2 cellular contexts compared by ENCODE assay signal in the genomic region with DNA sequence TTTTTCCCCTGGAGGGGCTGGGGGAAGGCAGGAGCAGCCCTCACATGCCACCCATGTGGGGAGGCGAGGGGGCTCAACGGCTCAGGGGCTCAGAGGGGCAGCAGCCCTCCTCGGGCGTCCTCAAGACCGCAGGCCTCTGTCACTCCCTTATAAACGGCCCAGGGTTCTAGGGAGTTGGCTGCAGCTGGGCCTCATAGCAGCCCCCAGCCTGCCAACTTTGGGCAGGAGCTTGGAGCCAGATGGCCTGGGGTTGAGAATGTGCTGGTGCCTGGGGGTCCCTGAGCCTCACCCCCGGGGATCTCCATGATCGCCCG.
TF ChIP-seq lines count a peak whose summit lies in the region.

No MANE protein-coding gene starts in this region.

TF ChIP-seq in IMR-90, 13 proteins besides CTCF, POLR2A, EP300 and RAD21:
- TF ChIP-seq, protein P1, sequence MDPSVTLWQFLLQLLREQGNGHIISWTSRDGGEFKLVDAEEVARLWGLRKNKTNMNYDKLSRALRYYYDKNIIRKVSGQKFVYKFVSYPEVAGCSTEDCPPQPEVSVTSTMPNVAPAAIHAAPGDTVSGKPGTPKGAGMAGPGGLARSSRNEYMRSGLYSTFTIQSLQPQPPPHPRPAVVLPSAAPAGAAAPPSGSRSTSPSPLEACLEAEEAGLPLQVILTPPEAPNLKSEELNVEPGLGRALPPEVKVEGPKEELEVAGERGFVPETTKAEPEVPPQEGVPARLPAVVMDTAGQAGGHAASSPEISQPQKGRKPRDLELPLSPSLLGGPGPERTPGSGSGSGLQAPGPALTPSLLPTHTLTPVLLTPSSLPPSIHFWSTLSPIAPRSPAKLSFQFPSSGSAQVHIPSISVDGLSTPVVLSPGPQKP (IDR thresholded peaks at IDR 0.05; ENCODE audit: borderline replicate concordance, low read depth, low read length) = no peak
- TF ChIP-seq MAZ (IDR thresholded peaks at IDR 0.05; ENCODE audit: borderline replicate concordance, low read depth, low read length) (peak; percentile 8; the same call in 1 of the 2 replicates), CEBPB (IDR thresholded peaks at IDR 0.05; ENCODE audit: low read depth, low read length) (no peak)

TF ChIP-seq in HepG2, 621 proteins besides CTCF, POLR2A, EP300 and RAD21:
- TF ChIP-seq ZNF598 (CRISPR knock-in tag; IDR thresholded peaks at IDR 0.05; ENCODE audit: borderline replicate concordance) = 0 out of 2 replicates have a peak, but pooled peaks have one; percentile 28
- TF ChIP-seq, protein P2, sequence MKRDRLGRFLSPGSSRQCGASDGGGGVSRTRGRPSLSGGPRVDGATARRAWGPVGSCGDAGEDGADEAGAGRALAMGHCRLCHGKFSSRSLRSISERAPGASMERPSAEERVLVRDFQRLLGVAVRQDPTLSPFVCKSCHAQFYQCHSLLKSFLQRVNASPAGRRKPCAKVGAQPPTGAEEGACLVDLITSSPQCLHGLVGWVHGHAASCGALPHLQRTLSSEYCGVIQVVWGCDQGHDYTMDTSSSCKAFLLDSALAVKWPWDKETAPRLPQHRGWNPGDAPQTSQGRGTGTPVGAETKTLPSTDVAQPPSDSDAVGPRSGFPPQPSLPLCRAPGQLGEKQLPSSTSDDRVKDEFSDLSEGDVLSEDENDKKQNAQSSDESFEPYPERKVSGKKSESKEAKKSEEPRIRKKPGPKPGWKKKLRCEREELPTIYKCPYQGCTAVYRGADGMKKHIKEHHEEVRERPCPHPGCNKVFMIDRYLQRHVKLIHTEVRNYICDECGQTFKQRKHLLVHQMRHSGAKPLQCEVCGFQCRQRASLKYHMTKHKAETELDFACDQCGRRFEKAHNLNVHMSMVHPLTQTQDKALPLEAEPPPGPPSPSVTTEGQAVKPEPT (CRISPR knock-in tag; IDR thresholded peaks at IDR 0.05; ENCODE audit: low read depth) = peak; percentile 54; the same call in 1 of the 2 replicates
- TF ChIP-seq ZFX (CRISPR knock-in tag; IDR thresholded peaks at IDR 0.05; ENCODE audit: low read depth) = peak; percentile 56
- TF ChIP-seq, protein P3, sequence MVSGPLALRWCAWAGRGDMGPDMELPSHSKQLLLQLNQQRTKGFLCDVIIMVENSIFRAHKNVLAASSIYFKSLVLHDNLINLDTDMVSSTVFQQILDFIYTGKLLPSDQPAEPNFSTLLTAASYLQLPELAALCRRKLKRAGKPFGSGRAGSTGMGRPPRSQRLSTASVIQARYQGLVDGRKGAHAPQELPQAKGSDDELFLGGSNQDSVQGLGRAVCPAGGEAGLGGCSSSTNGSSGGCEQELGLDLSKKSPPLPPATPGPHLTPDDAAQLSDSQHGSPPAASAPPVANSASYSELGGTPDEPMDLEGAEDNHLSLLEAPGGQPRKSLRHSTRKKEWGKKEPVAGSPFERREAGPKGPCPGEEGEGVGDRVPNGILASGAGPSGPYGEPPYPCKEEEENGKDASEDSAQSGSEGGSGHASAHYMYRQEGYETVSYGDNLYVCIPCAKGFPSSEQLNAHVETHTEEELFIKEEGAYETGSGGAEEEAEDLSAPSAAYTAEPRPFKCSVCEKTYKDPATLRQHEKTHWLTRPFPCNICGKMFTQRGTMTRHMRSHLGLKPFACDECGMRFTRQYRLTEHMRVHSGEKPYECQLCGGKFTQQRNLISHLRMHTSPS (CRISPR knock-in tag; IDR thresholded peaks at IDR 0.05; ENCODE audit: low read depth) = 0 out of 2 replicates have a peak, but pooled peaks have one; percentile 24
- no peak for TF ChIP-seq ELF4 (CRISPR knock-in tag; IDR thresholded peaks at IDR 0.05; ENCODE audit: borderline replicate concordance)
- TF ChIP-seq, protein P4, sequence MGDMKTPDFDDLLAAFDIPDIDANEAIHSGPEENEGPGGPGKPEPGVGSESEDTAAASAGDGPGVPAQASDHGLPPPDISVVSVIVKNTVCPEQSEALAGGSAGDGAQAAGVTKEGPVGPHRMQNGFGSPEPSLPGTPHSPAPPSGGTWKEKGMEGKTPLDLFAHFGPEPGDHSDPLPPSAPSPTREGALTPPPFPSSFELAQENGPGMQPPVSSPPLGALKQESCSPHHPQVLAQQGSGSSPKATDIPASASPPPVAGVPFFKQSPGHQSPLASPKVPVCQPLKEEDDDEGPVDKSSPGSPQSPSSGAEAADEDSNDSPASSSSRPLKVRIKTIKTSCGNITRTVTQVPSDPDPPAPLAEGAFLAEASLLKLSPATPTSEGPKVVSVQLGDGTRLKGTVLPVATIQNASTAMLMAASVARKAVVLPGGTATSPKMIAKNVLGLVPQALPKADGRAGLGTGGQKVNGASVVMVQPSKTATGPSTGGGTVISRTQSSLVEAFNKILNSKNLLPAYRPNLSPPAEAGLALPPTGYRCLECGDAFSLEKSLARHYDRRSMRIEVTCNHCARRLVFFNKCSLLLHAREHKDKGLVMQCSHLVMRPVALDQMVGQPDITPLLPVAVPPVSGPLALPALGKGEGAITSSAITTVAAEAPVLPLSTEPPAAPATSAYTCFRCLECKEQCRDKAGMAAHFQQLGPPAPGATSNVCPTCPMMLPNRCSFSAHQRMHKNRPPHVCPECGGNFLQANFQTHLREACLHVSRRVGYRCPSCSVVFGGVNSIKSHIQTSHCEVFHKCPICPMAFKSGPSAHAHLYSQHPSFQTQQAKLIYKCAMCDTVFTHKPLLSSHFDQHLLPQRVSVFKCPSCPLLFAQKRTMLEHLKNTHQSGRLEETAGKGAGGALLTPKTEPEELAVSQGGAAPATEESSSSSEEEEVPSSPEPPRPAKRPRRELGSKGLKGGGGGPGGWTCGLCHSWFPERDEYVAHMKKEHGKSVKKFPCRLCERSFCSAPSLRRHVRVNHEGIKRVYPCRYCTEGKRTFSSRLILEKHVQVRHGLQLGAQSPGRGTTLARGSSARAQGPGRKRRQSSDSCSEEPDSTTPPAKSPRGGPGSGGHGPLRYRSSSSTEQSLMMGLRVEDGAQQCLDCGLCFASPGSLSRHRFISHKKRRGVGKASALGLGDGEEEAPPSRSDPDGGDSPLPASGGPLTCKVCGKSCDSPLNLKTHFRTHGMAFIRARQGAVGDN (CRISPR knock-in tag; IDR thresholded peaks at IDR 0.05) = peak; percentile 43
- no peak for TF ChIP-seq GTF3A (CRISPR knock-in tag; conservative IDR thresholded peaks at IDR 0.05)
- peak; percentile 9 for TF ChIP-seq IKZF4 (CRISPR knock-in tag; IDR thresholded peaks at IDR 0.05; ENCODE audit: borderline replicate concordance, low read depth, not compliant biosample characterization)
- 0 out of 2 replicates have a peak, but pooled peaks have one; percentile 31 for TF ChIP-seq ZNF44 (CRISPR knock-in tag; IDR thresholded peaks at IDR 0.05)
- TF ChIP-seq, protein P5, sequence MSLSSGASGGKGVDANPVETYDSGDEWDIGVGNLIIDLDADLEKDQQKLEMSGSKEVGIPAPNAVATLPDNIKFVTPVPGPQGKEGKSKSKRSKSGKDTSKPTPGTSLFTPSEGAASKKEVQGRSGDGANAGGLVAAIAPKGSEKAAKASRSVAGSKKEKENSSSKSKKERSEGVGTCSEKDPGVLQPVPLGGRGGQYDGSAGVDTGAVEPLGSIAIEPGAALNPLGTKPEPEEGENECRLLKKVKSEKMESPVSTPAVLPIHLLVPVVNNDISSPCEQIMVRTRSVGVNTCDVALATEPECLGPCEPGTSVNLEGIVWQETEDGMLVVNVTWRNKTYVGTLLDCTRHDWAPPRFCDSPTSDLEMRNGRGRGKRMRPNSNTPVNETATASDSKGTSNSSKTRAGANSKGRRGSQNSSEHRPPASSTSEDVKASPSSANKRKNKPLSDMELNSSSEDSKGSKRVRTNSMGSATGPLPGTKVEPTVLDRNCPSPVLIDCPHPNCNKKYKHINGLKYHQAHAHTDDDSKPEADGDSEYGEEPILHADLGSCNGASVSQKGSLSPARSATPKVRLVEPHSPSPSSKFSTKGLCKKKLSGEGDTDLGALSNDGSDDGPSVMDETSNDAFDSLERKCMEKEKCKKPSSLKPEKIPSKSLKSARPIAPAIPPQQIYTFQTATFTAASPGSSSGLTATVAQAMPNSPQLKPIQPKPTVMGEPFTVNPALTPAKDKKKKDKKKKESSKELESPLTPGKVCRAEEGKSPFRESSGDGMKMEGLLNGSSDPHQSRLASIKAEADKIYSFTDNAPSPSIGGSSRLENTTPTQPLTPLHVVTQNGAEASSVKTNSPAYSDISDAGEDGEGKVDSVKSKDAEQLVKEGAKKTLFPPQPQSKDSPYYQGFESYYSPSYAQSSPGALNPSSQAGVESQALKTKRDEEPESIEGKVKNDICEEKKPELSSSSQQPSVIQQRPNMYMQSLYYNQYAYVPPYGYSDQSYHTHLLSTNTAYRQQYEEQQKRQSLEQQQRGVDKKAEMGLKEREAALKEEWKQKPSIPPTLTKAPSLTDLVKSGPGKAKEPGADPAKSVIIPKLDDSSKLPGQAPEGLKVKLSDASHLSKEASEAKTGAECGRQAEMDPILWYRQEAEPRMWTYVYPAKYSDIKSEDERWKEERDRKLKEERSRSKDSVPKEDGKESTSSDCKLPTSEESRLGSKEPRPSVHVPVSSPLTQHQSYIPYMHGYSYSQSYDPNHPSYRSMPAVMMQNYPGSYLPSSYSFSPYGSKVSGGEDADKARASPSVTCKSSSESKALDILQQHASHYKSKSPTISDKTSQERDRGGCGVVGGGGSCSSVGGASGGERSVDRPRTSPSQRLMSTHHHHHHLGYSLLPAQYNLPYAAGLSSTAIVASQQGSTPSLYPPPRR (CRISPR knock-in tag; IDR thresholded peaks at IDR 0.05; ENCODE audit: borderline replicate concordance) = 0 out of 2 replicates have a peak, but pooled peaks have one; percentile 20
- TF ChIP-seq ZNF879 (CRISPR knock-in tag; IDR thresholded peaks at IDR 0.05) = no peak
- TF ChIP-seq SMAD3 (CRISPR knock-in tag; IDR thresholded peaks at IDR 0.05) = no peak
- peak; percentile 5; the same call in 1 of the 2 replicates for TF ChIP-seq ZNF605 (CRISPR knock-in tag; IDR thresholded peaks at IDR 0.05)
- TF ChIP-seq SAFB2 (CRISPR knock-in tag; IDR thresholded peaks at IDR 0.05; ENCODE audit: borderline replicate concordance, low read depth) = peak; percentile 39; the same call in 1 of the 2 replicates
- TF ChIP-seq, protein P6, sequence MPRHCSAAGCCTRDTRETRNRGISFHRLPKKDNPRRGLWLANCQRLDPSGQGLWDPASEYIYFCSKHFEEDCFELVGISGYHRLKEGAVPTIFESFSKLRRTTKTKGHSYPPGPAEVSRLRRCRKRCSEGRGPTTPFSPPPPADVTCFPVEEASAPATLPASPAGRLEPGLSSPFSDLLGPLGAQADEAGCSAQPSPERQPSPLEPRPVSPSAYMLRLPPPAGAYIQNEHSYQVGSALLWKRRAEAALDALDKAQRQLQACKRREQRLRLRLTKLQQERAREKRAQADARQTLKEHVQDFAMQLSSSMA (CRISPR knock-in tag; IDR thresholded peaks at IDR 0.05) = no peak
- peak; percentile 15; the same call in 1 of the 2 replicates for TF ChIP-seq ZBTB7B (CRISPR knock-in tag; IDR thresholded peaks at IDR 0.05)
- TF ChIP-seq, protein P7, sequence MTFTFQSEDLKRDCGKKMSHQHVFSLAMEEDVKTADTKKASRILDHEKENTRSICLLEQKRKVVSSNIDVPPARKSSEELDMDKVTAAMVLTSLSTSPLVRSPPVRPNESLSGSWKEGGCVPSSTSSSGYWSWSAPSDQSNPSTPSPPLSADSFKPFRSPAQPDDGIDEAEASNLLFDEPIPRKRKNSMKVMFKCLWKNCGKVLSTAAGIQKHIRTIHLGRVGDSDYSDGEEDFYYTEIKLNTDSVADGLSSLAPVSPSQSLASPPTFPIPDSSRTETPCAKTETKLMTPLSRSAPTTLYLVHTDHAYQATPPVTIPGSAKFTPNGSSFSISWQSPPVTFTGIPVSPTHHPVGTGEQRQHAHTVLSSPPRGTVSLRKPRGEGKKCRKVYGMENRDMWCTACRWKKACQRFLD (CRISPR knock-in tag; IDR thresholded peaks at IDR 0.05; ENCODE audit: borderline replicate concordance) = 0 out of 2 replicates have a peak, but pooled peaks have one; percentile 38
- no peak for TF ChIP-seq CBX2 (IDR thresholded peaks at IDR 0.05; ENCODE audit: low read depth, low read length)
- no peak for TF ChIP-seq CBX2 (CRISPR knock-in tag; IDR thresholded peaks at IDR 0.05; ENCODE audit: low read depth)
